11 cellular contexts compared by ENCODE assay signal in genomic region chr4:147846318-147847135, GRCh38.
DNase-seq lines count a peak whose midpoint lies in the region; ATAC-seq and TF ChIP-seq lines count a peak whose summit lies in the region.
"Had no signal": no experiment of that assay in that cellular context is flagged by ENCODE, and none has a peak within 500 bp of the region (broad histone marks: within the 10 kb centered on the region; RNA-seq: fewer than 3 reads in every experiment).

No MANE protein-coding gene starts in this region.

- ATAC-seq in GM19023 (IDR thresholded peaks at IDR 0.05; ENCODE audit: unreplicated experiment) (peak; percentile 85), HG02870 (IDR thresholded peaks at IDR 0.05; ENCODE audit: unreplicated experiment) (peak; percentile 76)
- ATAC-seq: foreskin keratinocyte, HepG2 had no signal

- peak; percentile 51 for DNase-seq in GM10266 (ENCODE audit: extremely low spot score)
- DNase-seq in activated CD4-positive, alpha-beta memory T cell treated with anti-CD3 and anti-CD28 coated beads, Interleukin-2, amount 10 ng/mL, durations not matched to agents 7 days and 5 days, result peak; percentile 37
- no peak for DNase-seq in NOMO-1 treated with dmso at 0.1 percent for 144 hours (lab: John Stamatoyannopoulos, UW; ENCODE audit: unreplicated experiment)
- DNase-seq in NCI-H146 treated with DMSO at 0.1 percent for 48 hours (lab: John Stamatoyannopoulos, UW; ENCODE audit: unreplicated experiment), result no peak
- DNase-seq in dedifferentiated amniotic fluid mesenchymal stem cell (ENCODE audit: extremely low spot score), result no peak
- no peak for DNase-seq in mesenteric fat pad (ENCODE audit: low spot score)
- DNase-seq: activated effector memory CD4-positive, alpha-beta T cell treated with Interleukin-2 at 50 U/mL for 16 hours; foreskin keratinocyte had no signal

- peaks cover 31% of the 10 kb centered on the region for H3K36me3 Mint-ChIP-seq in activated CD4-positive, alpha-beta memory T cell treated with anti-CD3 and anti-CD28 coated beads, Interleukin-2, amount 10 ng/mL, durations not matched to agents 7 days and 5 days (ENCODE audit: low read depth)

- H3K27ac Mint-ChIP-seq in activated CD4-positive, alpha-beta memory T cell treated with anti-CD3 and anti-CD28 coated beads, Interleukin-2, amount 10 ng/mL, durations not matched to agents 7 days and 5 days, result no peak overlapping the region

- no peak overlapping the region for H3K4me3 Mint-ChIP-seq in activated CD4-positive, alpha-beta memory T cell treated with anti-CD3 and anti-CD28 coated beads, Interleukin-2, amount 10 ng/mL, durations not matched to agents 7 days and 5 days

- CTCF ChIA-PET in activated CD4-positive, alpha-beta memory T cell treated with anti-CD3 and anti-CD28 coated beads, Interleukin-2, amount 10 ng/mL, durations not matched to agents 7 days and 5 days (lab: Charles Lee), result interaction anchor here (0.5 to 6.5 kb wide), 3 partner anchors 17 to 229 kb away, joined by 3 to 57 read pairs (median 3); partner anchors contain the start of gene TMEM184C

- no peaks in the 10 kb centered on the region for H3K9me3 Mint-ChIP-seq in activated CD4-positive, alpha-beta memory T cell treated with anti-CD3 and anti-CD28 coated beads, Interleukin-2, amount 10 ng/mL, durations not matched to agents 7 days and 5 days

- H3K27me3 Mint-ChIP-seq in activated CD4-positive, alpha-beta memory T cell treated with anti-CD3 and anti-CD28 coated beads, Interleukin-2, amount 10 ng/mL, durations not matched to agents 7 days and 5 days, result no peaks in the 10 kb centered on the region

- H3K4me1 Mint-ChIP-seq in activated CD4-positive, alpha-beta memory T cell treated with anti-CD3 and anti-CD28 coated beads, Interleukin-2, amount 10 ng/mL, durations not matched to agents 7 days and 5 days, result peaks cover 2% of the 10 kb centered on the region

- POLR2A ChIA-PET in activated CD4-positive, alpha-beta memory T cell treated with anti-CD3 and anti-CD28 coated beads, Interleukin-2, amount 10 ng/mL, durations not matched to agents 7 days and 5 days (lab: Charles Lee), result interaction anchor here (0.8 to 1.1 kb wide), 3 partner anchors 34 to 162 kb away, joined by 3 to 4 read pairs (median 3); partner anchors contain the start of gene PRMT9

- TF ChIP-seq CTCF in GM10266 (IDR thresholded peaks at IDR 0.05; ENCODE audit: control insufficient read depth, insufficient read depth, low read depth, missing control alignments), result no peak

Comparison
In these comparisons a context has a peak if more than half of its experiments do, and no peak if none do; other contexts are left out.
1. DNase-seq: peak in GM10266 (single experiment) and activated CD4-positive, alpha-beta memory T cell treated with anti-CD3 and anti-CD28 coated beads, Interleukin-2, amount 10 ng/mL, durations not matched to agents 7 days and 5 days (single experiment); none in NOMO-1 treated with dmso at 0.1 percent for 144 hours (single experiment), NCI-H146 treated with DMSO at 0.1 percent for 48 hours (single experiment), dedifferentiated amniotic fluid mesenchymal stem cell (single experiment) and mesenteric fat pad (single experiment).